In the genomic region with DNA sequence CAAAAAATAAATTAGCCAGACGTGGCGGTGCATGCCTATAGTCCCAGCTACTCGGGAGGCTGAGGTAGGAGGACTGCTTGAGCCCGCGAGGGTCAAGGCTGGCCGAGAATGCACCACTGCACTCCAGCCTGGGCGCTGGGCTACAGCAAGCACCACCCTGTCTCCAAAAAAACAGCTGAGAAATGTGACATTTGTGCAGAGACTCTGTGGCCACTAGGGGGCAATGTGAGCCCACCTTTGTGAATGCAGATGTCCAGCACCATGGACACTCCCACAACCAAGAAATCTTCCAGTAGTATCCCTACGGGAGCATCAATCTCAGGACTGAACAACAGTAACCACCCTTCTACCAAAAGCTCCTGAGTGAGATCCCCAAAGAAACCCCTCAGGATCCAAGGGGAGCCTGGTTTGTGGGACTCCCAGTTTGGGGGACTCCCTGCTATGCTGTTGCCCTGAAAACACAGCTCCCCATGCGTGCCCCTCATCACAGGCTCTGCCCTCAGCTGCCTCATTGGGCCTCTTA, we compare ENCODE assay signal across 8 cellular contexts. TPM values are rescaled to one million over a fixed set of nuclear protein-coding genes. Genes with fewer than 3 reads are reported as not detected.
DNase-seq lines count a peak whose midpoint lies in the region; ATAC-seq and TF ChIP-seq lines count a peak whose summit lies in the region.

No MANE protein-coding gene starts in this region.

- H3K4me3 ChIP-seq in GM12875 (ENCODE audit: low read depth, low read length) (no peak overlapping the region), esophagus muscularis mucosa (no peak overlapping the region)

- TF ChIP-seq POLR2A in esophagus muscularis mucosa (IDR thresholded peaks at IDR 0.05; ENCODE audit: low read depth): no peak

- H3K27ac ChIP-seq in esophagus muscularis mucosa (replicated peaks in 1 of 4): no peak overlapping the region

- TF ChIP-seq CTCF in GM12875 (IDR thresholded peaks at IDR 0.05; ENCODE audit: borderline replicate concordance, insufficient read depth, low read depth, low read length): peak; percentile 81
- TF ChIP-seq CTCF in esophagus muscularis mucosa (IDR thresholded peaks at IDR 0.05): peak; percentile 89 to 90 (median 89)

- peak; percentile 88 to 94 for ATAC-seq in naive thymus-derived CD8-positive, alpha-beta T cell
- no peak for ATAC-seq in HG02678 (IDR thresholded peaks at IDR 0.05; ENCODE audit: unreplicated experiment)

- H3K4me3 Mint-ChIP-seq in naive thymus-derived CD8-positive, alpha-beta T cell: no peak overlapping the region

- H3K9me3 Mint-ChIP-seq in naive thymus-derived CD8-positive, alpha-beta T cell: peaks cover 0 to 2% (median 0%) of the 10 kb centered on the region in 9 donors

- peaks cover 3 to 20% (median 14%) of the 10 kb centered on the region in 4 donors for H3K4me1 Mint-ChIP-seq in naive thymus-derived CD8-positive, alpha-beta T cell

- no peaks in the 10 kb centered on the region for H3K36me3 ChIP-seq in esophagus muscularis mucosa

- no peaks in the 10 kb centered on the region for H3K9me3 ChIP-seq in esophagus muscularis mucosa

- POLR2A ChIA-PET in naive thymus-derived CD8-positive, alpha-beta T cell (lab: Charles Lee): interaction anchor here (0.5 to 1.6 kb wide), 5 partner anchors 17 to 308 kb away, joined by 3 to 5 read pairs (median 4); no protein-coding TSS in a partner anchor

- intact Hi-C loops in esophagus muscularis mucosa (cut with DNase I): loop anchor here (1.0 to 2.0 kb wide), 2 partner anchors 54 to 80 kb away; no protein-coding TSS in a partner anchor

- peaks cover 0 to 5% (median 0%) of the 10 kb centered on the region in 4 donors for H3K27me3 ChIP-seq in esophagus muscularis mucosa

- H3K27ac Mint-ChIP-seq in naive thymus-derived CD8-positive, alpha-beta T cell: peak overlapping the region in 2 of 10 donors; percentile 19 to 43

- H3K4me1 ChIP-seq in esophagus muscularis mucosa: peaks cover 0 to 8% (median 7%) of the 10 kb centered on the region in 4 donors

- peaks cover 0 to 5% (median 0%) of the 10 kb centered on the region in 5 donors for H3K27me3 Mint-ChIP-seq in naive thymus-derived CD8-positive, alpha-beta T cell

- TF ChIP-seq EP300 in esophagus muscularis mucosa (IDR thresholded peaks at IDR 0.05): no peak

- DNase-seq in Kasumi-1 (lab: John Stamatoyannopoulos, UW) (peak; percentile 70 to 71), OCI-M1 (lab: John Stamatoyannopoulos, UW) (peak; percentile 75), activated T-cell treated with anti-CD3 and anti-CD28 coated beads for 1 hour (ENCODE audit: low read depth) (peak; percentile 71), esophagus muscularis mucosa (ENCODE audit: extremely low spot score) (no peak)
- DNase-seq in naive thymus-derived CD8-positive, alpha-beta T cell: peak; percentile 61 to 88 (median 76)
- peak; percentile 57 to 63 for DNase-seq in stimulated activated CD8-positive, alpha-beta memory T cell treated with anti-CD3 and anti-CD28 coated beads, Interleukin-7, amount 100 ng/mL, for 4 hours (ENCODE audit: low read depth in 2 of 2)

- 17% methylated on average over 9 of the region's 9 CpGs for WGBS in esophagus muscularis mucosa

- H3K36me3 Mint-ChIP-seq in naive thymus-derived CD8-positive, alpha-beta T cell: no peaks in the 10 kb centered on the region

RNA-seq across cellular contexts. Expression of gene AHCYL2, which starts 6.3 kb away (rescaled TPM):
- total RNA-seq in esophagus muscularis mucosa: 10 to 100 TPM in 3 of 4 donors, 1 to 10 TPM in 1; 9.7 to 14.2 (median 11.9) TPM
- 10 to 100 TPM; 17.6 to 19.3 TPM for total RNA-seq in naive thymus-derived CD8-positive, alpha-beta T cell
- polyA plus RNA-seq in naive thymus-derived CD8-positive, alpha-beta T cell: 10 to 100 TPM in 1 of 3 donors, 1 to 10 TPM in 2; 5.9 to 10.6 (median 7.2) TPM

RNA-seq across cellular contexts. Expression of gene SMO, which starts 30.1 kb away (rescaled TPM):
- 10 to 100 TPM in 3 of 4 donors, 1 to 10 TPM in 1; 8.7 to 23.9 (median 14.5) TPM for total RNA-seq in esophagus muscularis mucosa
- total RNA-seq in naive thymus-derived CD8-positive, alpha-beta T cell: under 1 TPM in 1 of 2 experiments, not detected in 1; 0.13 TPM
- polyA plus RNA-seq in naive thymus-derived CD8-positive, alpha-beta T cell: not detected

Comparison
In these comparisons a context has a peak if more than half of its experiments do, and no peak if none do; other contexts are left out.
1. RNA of gene SMO, which starts 30.1 kb away (total RNA-seq): 8.7 to 23.9 TPM in esophagus muscularis mucosa; 0.13 TPM in naive thymus-derived CD8-positive, alpha-beta T cell; every median in the first group is over 4 times any median in the second.